Comparison of ENCODE assay signal across 27 cellular contexts in the genomic region with DNA sequence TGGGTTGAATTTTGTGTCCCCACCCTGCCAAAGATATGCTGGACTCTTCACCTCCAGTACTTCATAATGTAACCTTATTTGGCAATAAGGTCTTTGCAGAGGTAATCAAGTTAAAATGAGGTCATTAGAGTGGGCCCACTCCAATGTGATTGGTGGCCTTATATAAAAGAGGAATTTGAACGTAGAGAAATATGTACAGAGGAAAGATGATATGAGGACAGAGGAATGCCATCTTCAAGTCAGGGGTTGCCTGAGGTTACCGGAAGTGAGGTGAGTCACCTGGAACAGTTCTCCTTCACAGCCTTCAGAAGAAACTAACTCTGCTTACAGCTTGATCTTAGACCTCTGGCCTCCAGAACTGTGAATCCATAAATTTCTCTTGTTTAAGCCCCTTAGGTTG.
A peak's percentile ranks its signal among the peaks of the same experiment; 100 is the strongest.
DNase-seq lines count a peak whose midpoint lies in the region; ATAC-seq and TF ChIP-seq lines count a peak whose summit lies in the region.
"Had no signal": no experiment of that assay in that cellular context is flagged by ENCODE, and none has a peak within 500 bp of the region (broad histone marks: within the 10 kb centered on the region; RNA-seq: fewer than 3 reads in every experiment).

No MANE protein-coding gene starts in this region.

- TF ChIP-seq CTCF in epithelial cell of esophagus (IDR thresholded peaks at IDR 0.05; ENCODE audit: insufficient read depth, low read depth, low read length, missing control alignments) (no peak), omental fat pad (IDR thresholded peaks at IDR 0.05) (no peak)

- DNase-seq in A172 (ENCODE audit: low spot score) (peak; percentile 8), HK-2 (ENCODE audit: unreplicated experiment) (peak; percentile 6), RPMI8226 (peak; percentile 4), epithelial cell of esophagus (ENCODE audit: low read depth) (peak; percentile 85), omental fat pad (ENCODE audit: low spot score) (no peak)
- DNase-seq: cerebellar nuclear complex; DMS53; dorsolateral prefrontal cortex; GF-D8; H7; heart left ventricle; naive thymus-derived CD8-positive, alpha-beta T cell; NCI-H146; NCI-H524 treated with DMSO at 0.1 percent for 48 hours; Peyer's patch; spleen; stimulated activated CD4-positive, alpha-beta T cell treated with anti-CD3 and anti-CD28 coated beads, Interleukin-2, amount 100 ng/mL, for 48 hours; T-helper 9 cell had no signal

- H3K4me3 ChIP-seq in epithelial cell of esophagus (ENCODE audit: low read length) = no peak overlapping the region
- H3K4me3 ChIP-seq: A549, dorsolateral prefrontal cortex, heart left ventricle, Peyer's patch, right atrium auricular region, SK-N-MC, spleen, suprapubic skin had no signal

- ATAC-seq in HG03432 (IDR thresholded peaks at IDR 0.05; ENCODE audit: unreplicated experiment) (no peak), HG03196 (IDR thresholded peaks at IDR 0.05; ENCODE audit: unreplicated experiment) (no peak), omental fat pad (ENCODE audit: low FRiP score) (no peak), HG03025 (IDR thresholded peaks at IDR 0.05; ENCODE audit: low FRiP score, unreplicated experiment) (no peak)
- ATAC-seq: A549; heart left ventricle; naive thymus-derived CD8-positive, alpha-beta T cell; stimulated activated memory B cell treated with anti-CD40 and anti-IgM and Interleukin-4, amounts not matched to agents 10 μg/mL and 1 μg/mL and 100 μg/mL, for 72 hours; WTC11 had no signal
